ENCODE assay signal across 1 cellular context in the genomic region with DNA sequence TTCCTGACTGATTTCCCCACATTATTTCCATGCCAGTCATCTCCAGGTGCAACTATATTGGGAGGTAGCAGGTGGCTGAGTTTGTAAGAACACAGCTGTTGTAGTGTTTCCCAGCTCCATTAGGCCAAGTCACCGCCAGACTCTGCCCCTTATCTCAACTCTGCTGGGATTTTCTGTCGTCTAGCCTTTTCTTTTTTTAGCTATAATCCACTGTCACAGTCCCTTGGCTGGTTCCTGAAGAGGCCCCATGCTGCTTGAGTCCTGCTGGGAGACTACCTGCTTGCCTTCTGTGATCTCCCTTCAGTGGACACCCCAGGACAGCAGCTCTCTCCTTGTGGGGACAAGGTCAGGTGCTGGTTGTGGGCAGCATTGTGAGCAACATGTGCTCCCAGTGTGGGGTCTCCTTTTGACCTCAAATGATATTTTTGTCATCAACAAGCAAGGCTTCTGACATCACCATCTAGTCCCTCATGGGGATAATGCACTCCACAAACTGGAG.
TF ChIP-seq lines count a peak whose summit lies in the region.

No MANE protein-coding gene starts in this region.

TF ChIP-seq in GM23338, 12 proteins besides CTCF, POLR2A, EP300 and RAD21:
- TF ChIP-seq ZNF462 (CRISPR knock-in tag; IDR thresholded peaks at IDR 0.05) (no peak), JUNB (IDR thresholded peaks at IDR 0.05; ENCODE audit: unreplicated experiment) (no peak), NANOG (IDR thresholded peaks at IDR 0.05; ENCODE audit: borderline replicate concordance) (no peak), EZH2phosphoT487 (IDR thresholded peaks at IDR 0.05; ENCODE audit: unreplicated experiment) (no peak), CREB1 (CRISPR knock-in tag; IDR thresholded peaks at IDR 0.05; ENCODE audit: low read depth) (no peak), ETS1 (IDR thresholded peaks at IDR 0.05) (no peak), STAT1 (IDR thresholded peaks at IDR 0.05; ENCODE audit: unreplicated experiment) (no peak), POLR2AphosphoS5 (IDR thresholded peaks at IDR 0.05; ENCODE audit: low read depth) (no peak), ZNF331 (CRISPR knock-in tag; IDR thresholded peaks at IDR 0.05; ENCODE audit: low read depth) (no peak), EZH2 (IDR thresholded peaks at IDR 0.05; ENCODE audit: low read depth, unreplicated experiment) (no peak), ZNF114 (CRISPR knock-in tag; IDR thresholded peaks at IDR 0.05) (no peak)
- TF ChIP-seq, protein P1, sequence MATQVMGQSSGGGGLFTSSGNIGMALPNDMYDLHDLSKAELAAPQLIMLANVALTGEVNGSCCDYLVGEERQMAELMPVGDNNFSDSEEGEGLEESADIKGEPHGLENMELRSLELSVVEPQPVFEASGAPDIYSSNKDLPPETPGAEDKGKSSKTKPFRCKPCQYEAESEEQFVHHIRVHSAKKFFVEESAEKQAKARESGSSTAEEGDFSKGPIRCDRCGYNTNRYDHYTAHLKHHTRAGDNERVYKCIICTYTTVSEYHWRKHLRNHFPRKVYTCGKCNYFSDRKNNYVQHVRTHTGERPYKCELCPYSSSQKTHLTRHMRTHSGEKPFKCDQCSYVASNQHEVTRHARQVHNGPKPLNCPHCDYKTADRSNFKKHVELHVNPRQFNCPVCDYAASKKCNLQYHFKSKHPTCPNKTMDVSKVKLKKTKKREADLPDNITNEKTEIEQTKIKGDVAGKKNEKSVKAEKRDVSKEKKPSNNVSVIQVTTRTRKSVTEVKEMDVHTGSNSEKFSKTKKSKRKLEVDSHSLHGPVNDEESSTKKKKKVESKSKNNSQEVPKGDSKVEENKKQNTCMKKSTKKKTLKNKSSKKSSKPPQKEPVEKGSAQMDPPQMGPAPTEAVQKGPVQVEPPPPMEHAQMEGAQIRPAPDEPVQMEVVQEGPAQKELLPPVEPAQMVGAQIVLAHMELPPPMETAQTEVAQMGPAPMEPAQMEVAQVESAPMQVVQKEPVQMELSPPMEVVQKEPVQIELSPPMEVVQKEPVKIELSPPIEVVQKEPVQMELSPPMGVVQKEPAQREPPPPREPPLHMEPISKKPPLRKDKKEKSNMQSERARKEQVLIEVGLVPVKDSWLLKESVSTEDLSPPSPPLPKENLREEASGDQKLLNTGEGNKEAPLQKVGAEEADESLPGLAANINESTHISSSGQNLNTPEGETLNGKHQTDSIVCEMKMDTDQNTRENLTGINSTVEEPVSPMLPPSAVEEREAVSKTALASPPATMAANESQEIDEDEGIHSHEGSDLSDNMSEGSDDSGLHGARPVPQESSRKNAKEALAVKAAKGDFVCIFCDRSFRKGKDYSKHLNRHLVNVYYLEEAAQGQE (IDR thresholded peaks at IDR 0.05; ENCODE audit: unreplicated experiment), result no peak
